ENCODE assay signal across 12 cellular contexts in genomic region chr10:59873924-59874323, GRCh38. TPM values are rescaled to one million over a fixed set of nuclear protein-coding genes. Genes with fewer than 3 reads are reported as not detected.
A peak's percentile ranks its signal among the peaks of the same experiment; 100 is the strongest.
DNase-seq lines count a peak whose midpoint lies in the region; ATAC-seq and TF ChIP-seq lines count a peak whose summit lies in the region.
"Had no signal": no experiment of that assay in that cellular context is flagged by ENCODE, and none has a peak within 500 bp of the region (broad histone marks: within the 10 kb centered on the region; RNA-seq: fewer than 3 reads in every experiment).

No MANE protein-coding gene starts in this region.

- peak overlapping the region; percentile 5 for H3K27ac ChIP-seq in hepatocyte
- H3K27ac ChIP-seq: ovary had no signal

- H3K9me2 ChIP-seq in hepatocyte (replicated peaks; ENCODE audit: insufficient read depth): no peaks in the 10 kb centered on the region

- no peaks in the 10 kb centered on the region for H3K27me3 ChIP-seq in hepatocyte
- H3K27me3 ChIP-seq: ovary, Peyer's patch had no signal

- peak; percentile 60 for ATAC-seq in GM21529 (IDR thresholded peaks at IDR 0.05; ENCODE audit: unreplicated experiment)
- peak; percentile 77 for ATAC-seq in HG03378 (IDR thresholded peaks at IDR 0.05; ENCODE audit: unreplicated experiment)

- no peak overlapping the region for H3K4me2 ChIP-seq in hepatocyte

- peak; percentile 39 for DNase-seq in GM13977 (ENCODE audit: low spot score)
- no peak for DNase-seq in hepatocyte (ENCODE audit: low spot score)
- DNase-seq in stimulated activated CD4-positive, alpha-beta T cell treated with anti-CD3 and anti-CD28 coated beads, Interleukin-4, amount 100 ng/mL, for 24 hours: no peak
- no peak for DNase-seq in effector CD4-positive, alpha-beta T cell
- no peak for DNase-seq in activated naive CD4-positive, alpha-beta T cell treated with anti-CD3 and anti-CD28 coated beads, Interleukin-2, amount 50 U/mL, for 16 hours
- DNase-seq in NCI-H187 treated with DMSO at 0.1 percent for 48 hours (lab: John Stamatoyannopoulos, UW): no peak
- DNase-seq: activated CD4-positive, alpha-beta memory T cell treated with anti-CD3 and anti-CD28 coated beads, Interleukin-2, amount 10 ng/mL, durations not matched to agents 7 days and 5 days; hippocampal formation had no signal

- no peak overlapping the region for H3K4me3 ChIP-seq in hepatocyte
- H3K4me3 ChIP-seq: ovary, Peyer's patch had no signal

- in situ Hi-C loops in GM13977 (cut with MboI; ENCODE audit: low pct_unique_long_range_greater_than_20kb, low sequenced_read_pairs, unreplicated experiment): loop anchor here (25.0 kb wide), 1 partner anchor 163 kb away; no protein-coding TSS in a partner anchor

- WGBS in hepatocyte (ENCODE audit: low lambda C conversion rate, missing lambda C conversion rate): 93% methylated on average over 4 of the region's 4 CpGs

- H3K4me1 ChIP-seq in hepatocyte (ENCODE audit: insufficient read depth): peaks cover 13% of the 10 kb centered on the region

- no peak overlapping the region for H2AFZ ChIP-seq in hepatocyte

- H4K20me1 ChIP-seq in hepatocyte (ENCODE audit: insufficient read depth, poor library complexity, severe bottlenecking): peaks cover 47% of the 10 kb centered on the region

- H3K79me2 ChIP-seq in hepatocyte: peaks cover 98% of the 10 kb centered on the region

- H3K9me3 ChIP-seq in hepatocyte (ENCODE audit: low read depth): no peaks in the 10 kb centered on the region
- H3K9me3 ChIP-seq: ovary, Peyer's patch had no signal

- no peak for TF ChIP-seq CTCF in GM13977 (IDR thresholded peaks at IDR 0.05; ENCODE audit: extremely low read depth, insufficient read depth, missing control alignments)
- no peak for TF ChIP-seq CTCF in hepatocyte (IDR thresholded peaks at IDR 0.05; ENCODE audit: poor library complexity)

- no peaks in the 10 kb centered on the region for H3K36me3 ChIP-seq in hepatocyte (replicated peaks; ENCODE audit: insufficient read depth, low read depth)
- H3K36me3 ChIP-seq: ovary, Peyer's patch had no signal

RNA-seq across cellular contexts. Expression of gene CCDC6, which starts 32.4 kb away (rescaled TPM):
- 44.8 and 49.8 TPM in 2 replicates for total RNA-seq in hepatocyte
- 22.3 and 23.7 TPM in 2 replicates for polyA plus RNA-seq in hepatocyte
